In the genomic region with DNA sequence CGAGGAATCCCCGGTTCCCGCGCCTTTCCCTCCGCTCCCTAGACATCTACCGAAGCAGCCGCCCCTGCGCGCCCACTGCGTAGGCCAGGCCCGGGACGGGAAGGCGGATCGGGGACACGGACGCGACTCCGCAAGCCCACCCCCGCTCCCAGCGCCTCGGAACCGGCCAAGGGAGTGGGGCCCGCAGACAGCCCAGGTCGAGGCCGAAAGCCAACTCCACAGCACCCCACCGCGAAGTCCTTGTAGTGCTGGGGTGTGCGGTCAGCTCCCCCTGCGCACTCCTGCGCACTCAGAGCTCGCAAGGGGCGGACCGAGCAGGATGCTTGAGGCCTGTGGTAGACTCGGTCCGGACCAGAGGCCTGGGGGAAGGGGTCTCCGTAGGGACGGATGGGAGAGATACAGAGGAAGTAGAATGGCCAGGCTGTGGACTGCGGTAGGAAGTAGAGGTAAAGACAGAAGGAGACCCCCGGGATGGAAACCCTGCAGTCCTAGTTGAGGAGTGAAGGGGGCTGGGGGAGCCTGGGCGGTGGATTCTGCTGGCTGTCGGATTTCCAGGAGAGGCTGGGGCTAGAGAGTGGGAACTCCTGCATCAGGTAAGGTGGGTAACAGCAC, we compare ENCODE assay signal across 8 cellular contexts. TPM values are rescaled to one million over a fixed set of nuclear protein-coding genes. Genes with fewer than 3 reads are reported as not detected.
DNase-seq lines count a peak whose midpoint lies in the region; ATAC-seq and TF ChIP-seq lines count a peak whose summit lies in the region.

No MANE protein-coding gene starts in this region.

- no peak for TF ChIP-seq POLR2A in GM18505 (IDR thresholded peaks at IDR 0.05; ENCODE audit: borderline replicate concordance, extremely low read depth, insufficient read depth, insufficient read length)
- TF ChIP-seq POLR2A in body of pancreas (IDR thresholded peaks at IDR 0.05): no peak

- peak overlapping the region in 3 of 4 donors; percentile 59 to 87 (median 62) for H3K4me3 Mint-ChIP-seq in CD4-positive, CD25-positive, alpha-beta regulatory T cell
- H3K4me3 Mint-ChIP-seq in progenitor cell of endocrine pancreas (ENCODE audit: low read depth): peak overlapping the region; percentile 62

- H3K27me3 ChIP-seq in CD4-positive, CD25-positive, alpha-beta regulatory T cell (ENCODE audit: control insufficient read depth, insufficient read depth, low read length): peaks cover 8% of the 10 kb centered on the region
- H3K27me3 ChIP-seq in hepatocyte (peaks cover 21% of the 10 kb centered on the region), body of pancreas (peaks cover 0 to 15% of the 10 kb centered on the region in 2 donors)

- H3K9me3 ChIP-seq in CD4-positive, CD25-positive, alpha-beta regulatory T cell (ENCODE audit: control insufficient read depth in 2 of 2, low read length in 2 of 2): no peaks in the 10 kb centered on the region
- H3K9me3 ChIP-seq in hepatocyte (ENCODE audit: low read depth) (no peaks in the 10 kb centered on the region), body of pancreas (no peaks in the 10 kb centered on the region)

- 7% methylated on average over 33 of the region's 41 CpGs for WGBS in hepatocyte (ENCODE audit: low lambda C conversion rate, missing lambda C conversion rate)
- WGBS in body of pancreas, 2 donors: 14 to 27% methylated on average over 10 to 37 of the region's 41 CpGs

- peaks cover 25% of the 10 kb centered on the region for H3K4me1 ChIP-seq in CD4-positive, CD25-positive, alpha-beta regulatory T cell (ENCODE audit: control insufficient read depth, insufficient read depth, low read length, poor library complexity, severe bottlenecking)
- H3K4me1 ChIP-seq in hepatocyte (ENCODE audit: insufficient read depth): peaks cover 26% of the 10 kb centered on the region
- peaks cover 26% of the 10 kb centered on the region for H3K4me1 ChIP-seq in body of pancreas

- intact Hi-C loops in body of pancreas (cut with DNase I): no loop called here

- H3K36me3 Mint-ChIP-seq in CD4-positive, CD25-positive, alpha-beta regulatory T cell: peaks cover 11% of the 10 kb centered on the region
- peaks cover 10% of the 10 kb centered on the region for H3K36me3 Mint-ChIP-seq in progenitor cell of endocrine pancreas (ENCODE audit: insufficient read depth)

- H3K27me3 Mint-ChIP-seq in CD4-positive, CD25-positive, alpha-beta regulatory T cell: peaks cover 45% of the 10 kb centered on the region
- peaks cover 39% of the 10 kb centered on the region for H3K27me3 Mint-ChIP-seq in progenitor cell of endocrine pancreas

- H3K27ac Mint-ChIP-seq in CD4-positive, CD25-positive, alpha-beta regulatory T cell: peak overlapping the region in 1 of 3 donors; percentile 89
- H3K27ac Mint-ChIP-seq in progenitor cell of endocrine pancreas: peak overlapping the region; percentile 84

- H3K4me3 ChIP-seq in CD4-positive, CD25-positive, alpha-beta regulatory T cell (ENCODE audit: low read depth, low read length): no peak overlapping the region
- H3K4me3 ChIP-seq in hepatocyte (peak overlapping the region; percentile 74), body of pancreas (no peak overlapping the region)

- peak overlapping the region; percentile 85 for H2AFZ ChIP-seq in hepatocyte

- H3K79me2 ChIP-seq in hepatocyte: peaks cover 40% of the 10 kb centered on the region

- DNase-seq in CD4-positive, CD25-positive, alpha-beta regulatory T cell: no peak
- peak; percentile 50 for DNase-seq in amniotic epithelial cell (ENCODE audit: low read depth)
- peak; percentile 58 for DNase-seq in hepatocyte (ENCODE audit: low spot score)
- no peak for DNase-seq in progenitor cell of endocrine pancreas (ENCODE audit: low spot score, unreplicated experiment)
- DNase-seq in cerebellar nuclear complex (lab: John Stamatoyannopoulos, UW): no peak
- DNase-seq in body of pancreas: no peak

- ATAC-seq in CD4-positive, CD25-positive, alpha-beta regulatory T cell (ENCODE audit: low read depth in 2 of 2): no peak
- ATAC-seq in HG03159 (IDR thresholded peaks at IDR 0.05; ENCODE audit: unreplicated experiment): no peak
- no peak for ATAC-seq in GM18505 (IDR thresholded peaks at IDR 0.05; ENCODE audit: unreplicated experiment)
- no peak for ATAC-seq in body of pancreas

- peak overlapping the region; percentile 93 for H3K4me2 ChIP-seq in hepatocyte

- H3K36me3 ChIP-seq in CD4-positive, CD25-positive, alpha-beta regulatory T cell (ENCODE audit: control insufficient read depth, insufficient read depth, low read length): peaks cover 20% of the 10 kb centered on the region
- H3K36me3 ChIP-seq in hepatocyte (replicated peaks; ENCODE audit: insufficient read depth, low read depth): no peaks in the 10 kb centered on the region
- peaks cover 0 to 6% of the 10 kb centered on the region in 2 donors for H3K36me3 ChIP-seq in body of pancreas (replicated peaks in 1 of 2; ENCODE audit: insufficient read depth in 1 of 2, low read depth in 2 of 2)

- no peaks in the 10 kb centered on the region for H3K9me2 ChIP-seq in hepatocyte (replicated peaks; ENCODE audit: insufficient read depth)

- peaks cover 0 to 2% (median 0%) of the 10 kb centered on the region in 7 donors for H3K9me3 Mint-ChIP-seq in CD4-positive, CD25-positive, alpha-beta regulatory T cell
- H3K9me3 Mint-ChIP-seq in progenitor cell of endocrine pancreas (ENCODE audit: low read depth): no peaks in the 10 kb centered on the region

- peaks cover 27% of the 10 kb centered on the region for H4K20me1 ChIP-seq in hepatocyte (ENCODE audit: insufficient read depth, poor library complexity, severe bottlenecking)

- no peak overlapping the region for H3K27ac ChIP-seq in CD4-positive, CD25-positive, alpha-beta regulatory T cell (ENCODE audit: insufficient read depth, low read length, poor library complexity, severe bottlenecking)
- H3K27ac ChIP-seq in hepatocyte (peak overlapping the region; percentile 95), body of pancreas (peak overlapping the region in 2 of 4 donors; percentile 5 to 32)

- TF ChIP-seq CTCF in hepatocyte (IDR thresholded peaks at IDR 0.05; ENCODE audit: poor library complexity): no peak
- TF ChIP-seq CTCF in progenitor cell of endocrine pancreas (IDR thresholded peaks at IDR 0.05; ENCODE audit: unreplicated experiment): no peak
- no peak for TF ChIP-seq CTCF in body of pancreas (IDR thresholded peaks at IDR 0.05)

- H3K4me1 Mint-ChIP-seq in CD4-positive, CD25-positive, alpha-beta regulatory T cell: peaks cover 0 to 29% (median 8%) of the 10 kb centered on the region in 4 donors
- H3K4me1 Mint-ChIP-seq in progenitor cell of endocrine pancreas (ENCODE audit: low read depth): peaks cover 9% of the 10 kb centered on the region

RNA-seq across cellular contexts. Expression of gene SCARF2, which starts 0.5 kb away (rescaled TPM):
- 6.9 TPM for total RNA-seq in CD4-positive, CD25-positive, alpha-beta regulatory T cell
- polyA plus RNA-seq in CD4-positive, CD25-positive, alpha-beta regulatory T cell: 1 to 10 TPM in 2 of 4 donors, under 1 TPM in 2; 0.70 to 1.8 (median 1.1) TPM
- 14.6 and 19.3 TPM in 2 replicates for total RNA-seq in hepatocyte
- 35.2 and 39.0 TPM in 2 replicates for polyA plus RNA-seq in hepatocyte
- total RNA-seq in progenitor cell of endocrine pancreas: 14.4 and 14.6 TPM in 2 replicates
- total RNA-seq in body of pancreas: 10 to 100 TPM in 1 of 2 donors, 1 to 10 TPM in 1; 9.9 to 13.5 TPM

RNA-seq across cellular contexts. Expression of gene ZNF74, which starts 44.2 kb away (rescaled TPM):
- total RNA-seq in CD4-positive, CD25-positive, alpha-beta regulatory T cell: 4.1 TPM
- 1 to 10 TPM; 3.4 to 5.9 (median 4.5) TPM for polyA plus RNA-seq in CD4-positive, CD25-positive, alpha-beta regulatory T cell
- total RNA-seq in hepatocyte (15.6 and 15.7 TPM in 2 replicates), progenitor cell of endocrine pancreas (48.8 and 52.1 TPM in 2 replicates), body of pancreas (10 to 100 TPM in 1 of 2 donors, 1 to 10 TPM in 1; 7.3 to 10.4 TPM)
- polyA plus RNA-seq in hepatocyte: 11.1 and 17.9 TPM in 2 replicates

RNA-seq across cellular contexts. Expression of gene KLHL22, which starts 57.4 kb away (rescaled TPM):
- total RNA-seq in CD4-positive, CD25-positive, alpha-beta regulatory T cell: 55.6 TPM
- 10 to 100 TPM; 40.1 to 48.1 (median 42.4) TPM for polyA plus RNA-seq in CD4-positive, CD25-positive, alpha-beta regulatory T cell
- total RNA-seq in hepatocyte (32.5 and 38.0 TPM in 2 replicates), progenitor cell of endocrine pancreas (47.3 and 51.6 TPM in 2 replicates), body of pancreas (10 to 100 TPM; 10.1 to 11.9 TPM)
- 20.5 and 23.6 TPM in 2 replicates for polyA plus RNA-seq in hepatocyte

Comparison
In these comparisons a context has a peak if more than half of its experiments do, and no peak if none do; other contexts are left out.
1. DNase-seq: peak in amniotic epithelial cell (single experiment) and hepatocyte (single experiment); none in CD4-positive, CD25-positive, alpha-beta regulatory T cell (0 of 3), progenitor cell of endocrine pancreas (single experiment), cerebellar nuclear complex (0 of 2) and body of pancreas (0 of 4).